ENCODE assay signal across 15 cellular contexts in the genomic region with DNA sequence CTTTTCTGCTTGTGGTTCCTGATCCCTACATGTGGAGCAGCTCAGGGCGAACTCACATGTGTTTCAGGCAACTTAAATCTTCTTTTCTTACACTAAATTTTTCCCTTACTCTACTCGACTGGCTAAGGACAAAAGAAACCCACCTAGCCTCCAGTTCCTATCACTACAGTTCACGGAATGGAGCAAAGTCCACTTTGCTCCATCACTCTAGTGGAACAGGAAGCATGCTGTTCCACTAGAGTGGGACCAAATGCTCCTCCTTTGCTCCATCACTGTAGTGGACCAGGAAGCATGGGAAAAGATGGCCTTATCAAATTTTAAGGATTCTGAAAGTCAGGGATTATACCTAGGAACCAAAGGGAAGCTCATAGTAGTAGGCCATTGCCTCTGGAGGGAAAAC. TPM values are rescaled to one million over a fixed set of nuclear protein-coding genes. Genes with fewer than 3 reads are reported as not detected.
DNase-seq lines count a peak whose midpoint lies in the region; ATAC-seq and TF ChIP-seq lines count a peak whose summit lies in the region.
"Had no signal": no experiment of that assay in that cellular context is flagged by ENCODE, and none has a peak within 500 bp of the region (broad histone marks: within the 10 kb centered on the region; RNA-seq: fewer than 3 reads in every experiment).

No MANE protein-coding gene starts in this region.

- no peak overlapping the region for H3K4me3 ChIP-seq in effector memory CD4-positive, alpha-beta T cell (ENCODE audit: insufficient read depth, low read depth, low read length, poor library complexity, severe bottlenecking)
- H3K4me3 ChIP-seq: HAP-1, K562 had no signal

- H3K27ac ChIP-seq in effector memory CD4-positive, alpha-beta T cell (ENCODE audit: insufficient read depth, low read length, poor library complexity, severe bottlenecking): no peak overlapping the region
- H3K27ac ChIP-seq: HL-60 had no signal

- no peak overlapping the region for H3K4me3 Mint-ChIP-seq in activated T-cell treated with anti-CD3 and anti-CD28 coated beads, Interleukin-2, amount 50 U/mL, for 72 hours
- no peak overlapping the region for H3K4me3 Mint-ChIP-seq in stimulated activated naive CD8-positive, alpha-beta T cell treated with anti-CD3 and anti-CD28 coated beads, Interleukin-15, Interleukin-2, amounts not matched to agents 100 ng/mL and 50 ng/mL, for 24 hours
- no peak overlapping the region for H3K4me3 Mint-ChIP-seq in stimulated activated naive CD8-positive, alpha-beta T cell treated with anti-CD3 and anti-CD28 coated beads, Interleukin-15, amount 100 ng/mL, for 72 hours
- no peak overlapping the region for H3K4me3 Mint-ChIP-seq in central memory CD8-positive, alpha-beta T cell
- H3K4me3 Mint-ChIP-seq: B cell had no signal

- H3K27me3 Mint-ChIP-seq in activated T-cell treated with anti-CD3 and anti-CD28 coated beads, Interleukin-2, amount 50 U/mL, for 72 hours (ENCODE audit: low read depth): no peaks in the 10 kb centered on the region
- H3K27me3 Mint-ChIP-seq in stimulated activated naive CD8-positive, alpha-beta T cell treated with anti-CD3 and anti-CD28 coated beads, Interleukin-15, Interleukin-2, amounts not matched to agents 100 ng/mL and 50 ng/mL, for 24 hours: no peaks in the 10 kb centered on the region
- H3K27me3 Mint-ChIP-seq in stimulated activated naive CD8-positive, alpha-beta T cell treated with anti-CD3 and anti-CD28 coated beads, Interleukin-15, amount 100 ng/mL, for 72 hours: no peaks in the 10 kb centered on the region
- no peaks in the 10 kb centered on the region for H3K27me3 Mint-ChIP-seq in central memory CD8-positive, alpha-beta T cell
- H3K27me3 Mint-ChIP-seq: CD4-positive, alpha-beta memory T cell had no signal

- peaks cover 54% of the 10 kb centered on the region for H3K4me1 Mint-ChIP-seq in activated T-cell treated with anti-CD3 and anti-CD28 coated beads, Interleukin-2, amount 50 U/mL, for 72 hours (ENCODE audit: low read depth)
- peaks cover 60% of the 10 kb centered on the region for H3K4me1 Mint-ChIP-seq in stimulated activated naive CD8-positive, alpha-beta T cell treated with anti-CD3 and anti-CD28 coated beads, Interleukin-15, Interleukin-2, amounts not matched to agents 100 ng/mL and 50 ng/mL, for 24 hours (ENCODE audit: low read depth)
- peaks cover 68% of the 10 kb centered on the region for H3K4me1 Mint-ChIP-seq in stimulated activated naive CD8-positive, alpha-beta T cell treated with anti-CD3 and anti-CD28 coated beads, Interleukin-15, amount 100 ng/mL, for 72 hours
- H3K4me1 Mint-ChIP-seq in central memory CD8-positive, alpha-beta T cell: peaks cover 50% of the 10 kb centered on the region

- H3K27me3 ChIP-seq in effector memory CD4-positive, alpha-beta T cell (replicated peaks; ENCODE audit: control insufficient read depth, insufficient read depth, low read length, poor library complexity, severe bottlenecking): no peaks in the 10 kb centered on the region

- peaks cover 6 to 35% of the 10 kb centered on the region in 2 donors for H3K36me3 Mint-ChIP-seq in activated T-cell treated with anti-CD3 and anti-CD28 coated beads, Interleukin-2, amount 50 U/mL, for 72 hours (ENCODE audit: insufficient read depth in 2 of 2)
- H3K36me3 Mint-ChIP-seq in stimulated activated naive CD8-positive, alpha-beta T cell treated with anti-CD3 and anti-CD28 coated beads, Interleukin-15, Interleukin-2, amounts not matched to agents 100 ng/mL and 50 ng/mL, for 24 hours (ENCODE audit: low read depth): peaks cover 66% of the 10 kb centered on the region
- peaks cover 5% of the 10 kb centered on the region for H3K36me3 Mint-ChIP-seq in central memory CD8-positive, alpha-beta T cell (ENCODE audit: insufficient read depth)

- no peaks in the 10 kb centered on the region for H3K4me1 ChIP-seq in effector memory CD4-positive, alpha-beta T cell (ENCODE audit: control insufficient read depth, insufficient read depth, low read length, poor library complexity, severe bottlenecking)
- H3K4me1 ChIP-seq: HAP-1 had no signal

- H3K9me3 ChIP-seq in effector memory CD4-positive, alpha-beta T cell (ENCODE audit: control insufficient read depth, low read length): no peaks in the 10 kb centered on the region
- H3K9me3 ChIP-seq: HAP-1 had no signal

- DNase-seq in activated T-cell treated with anti-CD3 and anti-CD28 coated beads, Interleukin-2, amount 50 U/mL, for 72 hours: no peak
- DNase-seq in activated T-cell treated with anti-CD3 and anti-CD28 coated beads for 4 hours (no peak), GM10266 (ENCODE audit: extremely low spot score) (no peak)
- no peak for DNase-seq in stimulated activated naive CD8-positive, alpha-beta T cell treated with anti-CD3 and anti-CD28 coated beads, Interleukin-15, amount 100 ng/mL, for 72 hours
- DNase-seq in central memory CD8-positive, alpha-beta T cell (ENCODE audit: low spot score in 2 of 2): no peak
- no peak for DNase-seq in effector memory CD4-positive, alpha-beta T cell
- DNase-seq: C1 segment of cervical spinal cord; Caco-2; CD4-positive, alpha-beta memory T cell; DMS79 had no signal

- H3K9me3 Mint-ChIP-seq in activated T-cell treated with anti-CD3 and anti-CD28 coated beads, Interleukin-2, amount 50 U/mL, for 72 hours: peaks cover 0 to 5% of the 10 kb centered on the region in 2 donors
- peaks cover 15% of the 10 kb centered on the region for H3K9me3 Mint-ChIP-seq in stimulated activated naive CD8-positive, alpha-beta T cell treated with anti-CD3 and anti-CD28 coated beads, Interleukin-15, Interleukin-2, amounts not matched to agents 100 ng/mL and 50 ng/mL, for 24 hours
- peaks cover 6 to 8% of the 10 kb centered on the region in 2 donors for H3K9me3 Mint-ChIP-seq in stimulated activated naive CD8-positive, alpha-beta T cell treated with anti-CD3 and anti-CD28 coated beads, Interleukin-15, amount 100 ng/mL, for 72 hours
- peaks cover 6% of the 10 kb centered on the region for H3K9me3 Mint-ChIP-seq in central memory CD8-positive, alpha-beta T cell

- H3K27ac Mint-ChIP-seq in activated T-cell treated with anti-CD3 and anti-CD28 coated beads, Interleukin-2, amount 50 U/mL, for 72 hours: peak overlapping the region; percentile 1
- H3K27ac Mint-ChIP-seq in stimulated activated naive CD8-positive, alpha-beta T cell treated with anti-CD3 and anti-CD28 coated beads, Interleukin-15, Interleukin-2, amounts not matched to agents 100 ng/mL and 50 ng/mL, for 24 hours: peak overlapping the region; percentile 28
- H3K27ac Mint-ChIP-seq in stimulated activated naive CD8-positive, alpha-beta T cell treated with anti-CD3 and anti-CD28 coated beads, Interleukin-15, amount 100 ng/mL, for 72 hours: no peak overlapping the region
- peak overlapping the region; percentile 4 for H3K27ac Mint-ChIP-seq in central memory CD8-positive, alpha-beta T cell (ENCODE audit: low read depth)
- H3K27ac Mint-ChIP-seq: B cell had no signal

- no peak for TF ChIP-seq CTCF in GM10266 (IDR thresholded peaks at IDR 0.05; ENCODE audit: control insufficient read depth, insufficient read depth, low read depth, missing control alignments)

- no peak for ATAC-seq in activated T-cell treated with anti-CD3 and anti-CD28 coated beads, Interleukin-2, amount 50 U/mL, for 72 hours (replicated peaks in 1 of 2)
- no peak for ATAC-seq in stimulated activated naive CD8-positive, alpha-beta T cell treated with anti-CD3 and anti-CD28 coated beads, Interleukin-15, amount 100 ng/mL, for 72 hours
- no peak for ATAC-seq in central memory CD8-positive, alpha-beta T cell (replicated peaks; ENCODE audit: extremely low read depth, poor library complexity, severe bottlenecking)
- ATAC-seq: K562 had no signal

- H3K36me3 ChIP-seq in effector memory CD4-positive, alpha-beta T cell (ENCODE audit: control insufficient read depth, insufficient read depth, low read length): no peaks in the 10 kb centered on the region
- H3K36me3 ChIP-seq: HAP-1 had no signal

RNA-seq across cellular contexts. Expression of a gene that starts 36.1 kb away (rescaled TPM):
- total RNA-seq in activated T-cell treated with anti-CD3 and anti-CD28 coated beads, Interleukin-2, amount 50 U/mL, for 72 hours: 10 to 100 TPM; 79.2 to 92.1 TPM

Comparison
In these comparisons a context has a peak if more than half of its experiments do, and no peak if none do; other contexts are left out.
1. H3K27ac Mint-ChIP-seq: peak in activated T-cell treated with anti-CD3 and anti-CD28 coated beads, Interleukin-2, amount 50 U/mL, for 72 hours (single experiment), stimulated activated naive CD8-positive, alpha-beta T cell treated with anti-CD3 and anti-CD28 coated beads, Interleukin-15, Interleukin-2, amounts not matched to agents 100 ng/mL and 50 ng/mL, for 24 hours (single experiment) and central memory CD8-positive, alpha-beta T cell (single experiment); none in stimulated activated naive CD8-positive, alpha-beta T cell treated with anti-CD3 and anti-CD28 coated beads, Interleukin-15, amount 100 ng/mL, for 72 hours (0 of 2).